Comparison of ENCODE assay signal across 18 cellular contexts in the genomic region with DNA sequence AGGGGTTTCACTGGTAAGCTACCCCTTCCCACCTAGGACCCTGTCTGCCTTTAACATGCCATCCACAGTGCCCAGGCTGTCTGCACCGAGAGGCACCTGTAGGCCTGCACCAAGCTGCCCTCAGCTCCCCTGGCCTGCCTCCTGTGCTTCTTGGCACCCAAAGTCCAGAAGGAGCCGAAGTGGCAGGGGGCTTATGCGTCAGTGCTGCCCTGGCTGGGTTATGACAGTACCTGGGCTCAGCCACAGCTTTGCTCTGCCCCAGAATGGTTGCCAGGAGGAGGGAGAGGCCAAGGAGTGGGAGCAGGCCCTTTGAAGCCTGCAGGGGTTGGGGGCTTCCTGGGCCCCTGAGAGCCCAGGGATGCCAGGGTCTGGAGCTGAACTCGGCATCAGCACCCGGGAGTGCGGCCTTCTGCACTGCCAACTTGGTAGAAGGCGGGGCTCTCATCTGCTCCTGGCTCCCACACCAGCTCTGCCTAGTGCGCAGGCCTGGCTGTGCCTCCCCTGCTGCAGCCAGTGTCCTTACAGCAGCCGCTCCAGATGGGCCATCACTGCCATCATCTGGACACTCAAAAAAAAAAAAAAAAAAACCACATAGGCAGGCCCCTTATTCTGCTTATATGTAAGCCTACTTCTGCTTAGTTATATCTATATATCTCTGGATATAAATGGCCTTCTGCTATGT.
DNase-seq lines count a peak whose midpoint lies in the region; ATAC-seq and TF ChIP-seq lines count a peak whose summit lies in the region.
"Had no signal": no experiment of that assay in that cellular context is flagged by ENCODE, and none has a peak within 500 bp of the region (broad histone marks: within the 10 kb centered on the region; RNA-seq: fewer than 3 reads in every experiment).

No MANE protein-coding gene starts in this region.

- no peak for TF ChIP-seq CTCF in colonic mucosa (IDR thresholded peaks at IDR 0.05)

- H3K4me1 Mint-ChIP-seq in activated naive CD8-positive, alpha-beta T cell treated with anti-CD3 and anti-CD28 coated beads, Interleukin-2, amount 50 U/mL, for 24 hours = no peaks in the 10 kb centered on the region
- H3K4me1 Mint-ChIP-seq: CD4-positive, CD25-positive, alpha-beta regulatory T cell; mesothelial cell of epicardium had no signal

- intact Hi-C loops in right cardiac atrium (cut with DNase I) = no loop called here
- intact Hi-C loops in Right ventricle myocardium superior (cut with DNase I) = no loop called here
- intact Hi-C loops in colonic mucosa (cut with DNase I) = no loop called here

- peaks cover 3% of the 10 kb centered on the region for H3K9me3 Mint-ChIP-seq in activated naive CD8-positive, alpha-beta T cell treated with anti-CD3 and anti-CD28 coated beads, Interleukin-2, amount 50 U/mL, for 24 hours

- DNase-seq in right cardiac atrium (peak in 2 of 3 donors; percentile 47), Right ventricle myocardium superior (no peak), left kidney (ENCODE audit: low read depth, low spot score) (peak; percentile 48), ureter (ENCODE audit: low spot score) (peak; percentile 63), hippocampal formation (lab: John Stamatoyannopoulos, UW) (no peak), colonic mucosa (no peak)
- DNase-seq in activated naive CD8-positive, alpha-beta T cell treated with anti-CD3 and anti-CD28 coated beads, Interleukin-2, amount 50 U/mL, for 24 hours = no peak
- DNase-seq: activated CD4-positive, CD25-positive, alpha-beta regulatory T cell treated with anti-CD3 and anti-CD28 coated beads, Interleukin-2, amount 50 U/mL, for 72 hours; activated T-cell treated with anti-CD3 and anti-CD28 coated beads, Interleukin-2, amount 50 U/mL, for 72 hours; CD4-positive, CD25-positive, alpha-beta regulatory T cell; NCI-H526 treated with DMSO at 0.1 percent for 48 hours; PC-9 had no signal

- H3K4me3 ChIP-seq in right cardiac atrium (ENCODE audit: low read length) (no peak overlapping the region), colonic mucosa (no peak overlapping the region)
- H3K4me3 ChIP-seq: PC-9, thoracic aorta had no signal

- H3K27ac Mint-ChIP-seq in activated naive CD8-positive, alpha-beta T cell treated with anti-CD3 and anti-CD28 coated beads, Interleukin-2, amount 50 U/mL, for 24 hours = no peak overlapping the region
- H3K27ac Mint-ChIP-seq: activated naive CD4-positive, alpha-beta T cell treated with anti-CD3 and anti-CD28 coated beads, Interleukin-2, amount 50 U/mL, for 72 hours; activated T-cell treated with anti-CD3 and anti-CD28 coated beads, Interleukin-2, amount 50 U/mL, for 72 hours; CD4-positive, CD25-positive, alpha-beta regulatory T cell; mesothelial cell of epicardium had no signal

- WGBS in right cardiac atrium = 81% methylated on average over 9 of the region's 9 CpGs

- H3K4me1 ChIP-seq in right cardiac atrium (ENCODE audit: control insufficient read depth, insufficient read depth, low read length) (no peaks in the 10 kb centered on the region), colonic mucosa (no peaks in the 10 kb centered on the region)

- no peaks in the 10 kb centered on the region for H3K27me3 ChIP-seq in right cardiac atrium (ENCODE audit: control insufficient read depth, insufficient read depth)
- H3K27me3 ChIP-seq in colonic mucosa = no peaks in the 10 kb centered on the region

- no peaks in the 10 kb centered on the region for H3K27me3 Mint-ChIP-seq in activated naive CD8-positive, alpha-beta T cell treated with anti-CD3 and anti-CD28 coated beads, Interleukin-2, amount 50 U/mL, for 24 hours
- H3K27me3 Mint-ChIP-seq: CD4-positive, CD25-positive, alpha-beta regulatory T cell had no signal

- no peak overlapping the region for H3K9ac ChIP-seq in colonic mucosa (ENCODE audit: low read depth in 2 of 2, low read length in 2 of 2)

- H3K27ac ChIP-seq in right cardiac atrium (ENCODE audit: low read length) = no peak overlapping the region
- H3K27ac ChIP-seq in colonic mucosa = no peak overlapping the region
- H3K27ac ChIP-seq: PC-9, thoracic aorta had no signal

- no peaks in the 10 kb centered on the region for H3K36me3 Mint-ChIP-seq in activated naive CD8-positive, alpha-beta T cell treated with anti-CD3 and anti-CD28 coated beads, Interleukin-2, amount 50 U/mL, for 24 hours (ENCODE audit: low read depth)
- H3K36me3 Mint-ChIP-seq: activated naive CD4-positive, alpha-beta T cell treated with anti-CD3 and anti-CD28 coated beads, Interleukin-2, amount 50 U/mL, for 72 hours; CD4-positive, CD25-positive, alpha-beta regulatory T cell; mesothelial cell of epicardium had no signal

- H3K36me3 ChIP-seq in colonic mucosa = no peaks in the 10 kb centered on the region
- H3K36me3 ChIP-seq: thoracic aorta had no signal

- H3K9me3 ChIP-seq in right cardiac atrium (ENCODE audit: control insufficient read depth, low read length) (no peaks in the 10 kb centered on the region), colonic mucosa (no peaks in the 10 kb centered on the region)
- H3K9me3 ChIP-seq: thoracic aorta had no signal

- ATAC-seq in right cardiac atrium = no peak
- no peak for ATAC-seq in Right ventricle myocardium superior (ENCODE audit: poor library complexity)
- ATAC-seq in SK-N-SH treated with all-trans-retinoic acid at 6 μM for 48 hours = peak; percentile 61; the same call in 1 of the 3 replicates
- no peak for ATAC-seq in activated naive CD8-positive, alpha-beta T cell treated with anti-CD3 and anti-CD28 coated beads, Interleukin-2, amount 50 U/mL, for 24 hours
- ATAC-seq: activated naive CD4-positive, alpha-beta T cell treated with anti-CD3 and anti-CD28 coated beads, Interleukin-2, amount 50 U/mL, for 72 hours; activated T-cell treated with anti-CD3 and anti-CD28 coated beads, Interleukin-2, amount 50 U/mL, for 72 hours; HCT116 had no signal

- H3K4me3 Mint-ChIP-seq in activated naive CD8-positive, alpha-beta T cell treated with anti-CD3 and anti-CD28 coated beads, Interleukin-2, amount 50 U/mL, for 24 hours = no peak overlapping the region
- H3K4me3 Mint-ChIP-seq: activated T-cell treated with anti-CD3 and anti-CD28 coated beads, Interleukin-2, amount 50 U/mL, for 72 hours; CD4-positive, CD25-positive, alpha-beta regulatory T cell; mesothelial cell of epicardium; neural crest cell had no signal

TF ChIP-seq in SK-N-SH treated with all-trans-retinoic acid at 6 μM for 48 hours, 23 proteins besides CTCF, POLR2A, EP300 and RAD21 (continues in another document):
- TF ChIP-seq ZFP3 (CRISPR knock-in tag; IDR thresholded peaks at IDR 0.05) (no peak), TOX (CRISPR knock-in tag; IDR thresholded peaks at IDR 0.05; ENCODE audit: borderline replicate concordance) (no peak), RARB (CRISPR knock-in tag; IDR thresholded peaks at IDR 0.05) (no peak), PATZ1 (CRISPR knock-in tag; IDR thresholded peaks at IDR 0.05; ENCODE audit: borderline replicate concordance) (no peak), ZC3H10 (CRISPR knock-in tag; IDR thresholded peaks at IDR 0.05) (no peak), TCF4 (CRISPR knock-in tag; IDR thresholded peaks at IDR 0.05; ENCODE audit: borderline replicate concordance) (no peak), OSR1 (CRISPR knock-in tag; IDR thresholded peaks at IDR 0.05) (no peak), CSDC2 (CRISPR knock-in tag; IDR thresholded peaks at IDR 0.05) (no peak), ZFP30 (CRISPR knock-in tag; IDR thresholded peaks at IDR 0.05) (no peak), SNAI2 (CRISPR knock-in tag; IDR thresholded peaks at IDR 0.05) (no peak), ESRRG (CRISPR knock-in tag; IDR thresholded peaks at IDR 0.05) (no peak), ARNTL (CRISPR knock-in tag; IDR thresholded peaks at IDR 0.05; ENCODE audit: borderline replicate concordance, low read depth) (no peak)
- TF ChIP-seq, protein P1, sequence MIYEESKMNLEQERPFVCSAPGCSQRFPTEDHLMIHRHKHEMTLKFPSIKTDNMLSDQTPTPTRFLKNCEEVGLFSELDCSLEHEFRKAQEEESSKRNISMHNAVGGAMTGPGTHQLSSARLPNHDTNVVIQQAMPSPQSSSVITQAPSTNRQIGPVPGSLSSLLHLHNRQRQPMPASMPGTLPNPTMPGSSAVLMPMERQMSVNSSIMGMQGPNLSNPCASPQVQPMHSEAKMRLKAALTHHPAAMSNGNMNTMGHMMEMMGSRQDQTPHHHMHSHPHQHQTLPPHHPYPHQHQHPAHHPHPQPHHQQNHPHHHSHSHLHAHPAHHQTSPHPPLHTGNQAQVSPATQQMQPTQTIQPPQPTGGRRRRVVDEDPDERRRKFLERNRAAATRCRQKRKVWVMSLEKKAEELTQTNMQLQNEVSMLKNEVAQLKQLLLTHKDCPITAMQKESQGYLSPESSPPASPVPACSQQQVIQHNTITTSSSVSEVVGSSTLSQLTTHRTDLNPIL (CRISPR knock-in tag; IDR thresholded peaks at IDR 0.05; ENCODE audit: low read depth) = no peak
- TF ChIP-seq, protein P2, sequence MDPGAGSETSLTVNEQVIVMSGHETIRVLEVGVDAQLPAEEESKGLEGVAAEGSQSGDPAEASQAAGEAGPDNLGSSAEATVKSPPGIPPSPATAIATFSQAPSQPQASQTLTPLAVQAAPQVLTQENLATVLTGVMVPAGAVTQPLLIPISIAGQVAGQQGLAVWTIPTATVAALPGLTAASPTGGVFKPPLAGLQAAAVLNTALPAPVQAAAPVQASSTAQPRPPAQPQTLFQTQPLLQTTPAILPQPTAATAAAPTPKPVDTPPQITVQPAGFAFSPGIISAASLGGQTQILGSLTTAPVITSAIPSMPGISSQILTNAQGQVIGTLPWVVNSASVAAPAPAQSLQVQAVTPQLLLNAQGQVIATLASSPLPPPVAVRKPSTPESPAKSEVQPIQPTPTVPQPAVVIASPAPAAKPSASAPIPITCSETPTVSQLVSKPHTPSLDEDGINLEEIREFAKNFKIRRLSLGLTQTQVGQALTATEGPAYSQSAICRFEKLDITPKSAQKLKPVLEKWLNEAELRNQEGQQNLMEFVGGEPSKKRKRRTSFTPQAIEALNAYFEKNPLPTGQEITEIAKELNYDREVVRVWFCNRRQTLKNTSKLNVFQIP (CRISPR knock-in tag; IDR thresholded peaks at IDR 0.05; ENCODE audit: borderline replicate concordance, low read depth) = no peak

Comparison
In these comparisons a context has a peak if more than half of its experiments do, and no peak if none do; other contexts are left out.
1. DNase-seq: peak in right cardiac atrium (2 of 3), left kidney (single experiment) and ureter (single experiment); none in Right ventricle myocardium superior (single experiment), hippocampal formation (0 of 2), colonic mucosa (single experiment) and activated naive CD8-positive, alpha-beta T cell treated with anti-CD3 and anti-CD28 coated beads, Interleukin-2, amount 50 U/mL, for 24 hours (single experiment).